In genomic region chr5:141393267-141393666, GRCh38 we compare ENCODE assay signal across 2 cellular contexts.
TF ChIP-seq lines count a peak whose summit lies in the region.

No MANE protein-coding gene starts in this region.

TF ChIP-seq in liver, 16 proteins besides CTCF, POLR2A, EP300 and RAD21:
- TF ChIP-seq REST (IDR thresholded peaks at IDR 0.05) (no peak), FOXA1 (IDR thresholded peaks at IDR 0.05) (no peak), MAX (IDR thresholded peaks at IDR 0.05) (no peak), YY1 (IDR thresholded peaks at IDR 0.05) (no peak), HNF4G (IDR thresholded peaks at IDR 0.05) (no peak), HNF4A (conservative IDR thresholded peaks at IDR 0.05) (no peak), JUND (IDR thresholded peaks at IDR 0.05) (no peak), NR2F2 (IDR thresholded peaks at IDR 0.05) (no peak), ZBTB33 (IDR thresholded peaks at IDR 0.05) (no peak)

TF ChIP-seq in HepG2, 621 proteins besides CTCF, POLR2A, EP300 and RAD21:
- TF ChIP-seq PHF21A (CRISPR knock-in tag; IDR thresholded peaks at IDR 0.05) (no peak), CBX2 (IDR thresholded peaks at IDR 0.05; ENCODE audit: low read depth, low read length) (no peak), CBX2 (CRISPR knock-in tag; IDR thresholded peaks at IDR 0.05; ENCODE audit: low read depth) (no peak), ZNF513 (CRISPR knock-in tag; conservative IDR thresholded peaks at IDR 0.05) (no peak), BCL6 (CRISPR knock-in tag; IDR thresholded peaks at IDR 0.05) (no peak), ATF7-NPFF (CRISPR knock-in tag; IDR thresholded peaks at IDR 0.05; ENCODE audit: low read depth) (no peak), ZMAT5 (CRISPR knock-in tag; IDR thresholded peaks at IDR 0.05; ENCODE audit: borderline replicate concordance, low read depth) (no peak), ESRRA (CRISPR knock-in tag; IDR thresholded peaks at IDR 0.05; ENCODE audit: low read depth) (no peak), LRRFIP1 (CRISPR knock-in tag; conservative IDR thresholded peaks at IDR 0.05) (no peak), ZNF672 (CRISPR knock-in tag; IDR thresholded peaks at IDR 0.05) (no peak), NR2F2 (IDR thresholded peaks at IDR 0.05; ENCODE audit: borderline replicate concordance, low read depth) (no peak), CERS6 (CRISPR knock-in tag; IDR thresholded peaks at IDR 0.05) (no peak), ZNF773 (CRISPR knock-in tag; IDR thresholded peaks at IDR 0.05; ENCODE audit: borderline replicate concordance) (no peak), ZMAT3 (CRISPR knock-in tag; conservative IDR thresholded peaks at IDR 0.05) (no peak)
